ENCODE assay signal across 1 cellular context in the genomic region with DNA sequence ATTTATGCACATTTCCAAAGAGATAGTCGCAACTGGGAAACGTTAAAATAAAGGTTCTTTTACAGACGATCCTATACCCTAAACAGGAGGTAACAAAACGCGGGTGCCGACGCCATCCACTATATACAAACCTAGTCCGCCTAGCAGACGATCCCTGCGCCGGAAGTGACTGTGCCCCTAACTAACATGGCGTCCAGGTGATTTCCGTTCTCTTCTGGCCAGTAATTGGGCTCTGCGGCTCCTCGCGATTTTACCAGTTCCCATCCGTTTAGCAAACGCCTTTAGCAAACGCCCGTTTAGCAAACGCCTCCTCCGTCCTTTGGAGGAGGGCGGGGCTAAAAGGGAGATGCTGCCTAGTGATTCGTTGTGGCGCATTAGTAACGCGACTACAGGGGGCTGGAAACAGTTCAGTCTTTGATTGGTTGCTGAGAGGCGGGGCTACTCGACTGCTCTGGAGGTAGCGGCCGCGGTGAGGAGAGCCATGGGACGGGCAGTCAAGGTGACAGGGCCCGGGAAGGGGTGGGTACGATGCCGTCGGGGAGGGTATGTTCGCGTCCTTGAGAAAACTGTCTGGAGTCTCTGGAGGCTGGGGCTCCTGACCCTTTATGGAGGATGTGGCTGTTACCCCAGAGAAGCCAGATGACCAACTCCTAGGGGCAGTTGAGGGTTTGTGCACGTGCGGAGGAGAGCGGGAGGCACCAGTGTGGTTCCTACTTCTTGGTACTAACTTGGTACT.
A peak's percentile ranks its signal among the peaks of the same experiment; 100 is the strongest.
TF ChIP-seq lines count a peak whose summit lies in the region.

LYRM7 (plus strand) TSS at position 405 of the 736 bp plus-strand sequence; CDS start at position 482, 77 bp downstream.

TF ChIP-seq in K562, 482 proteins besides CTCF, POLR2A, EP300 and RAD21 (continued from another document and continues in another):
- TF ChIP-seq ETS2 (tag; IDR thresholded peaks at IDR 0.05; ENCODE audit: borderline replicate concordance, poor library complexity, severe bottlenecking) (no peak), GABPB1 (CRISPR knock-in tag; IDR thresholded peaks at IDR 0.05) (peak; percentile 98), SAP30 (IDR thresholded peaks at IDR 0.05; ENCODE audit: borderline replicate concordance, insufficient read depth, low read depth, low read length, poor library complexity, severe bottlenecking) (peak; percentile 72), POLR2B (IDR thresholded peaks at IDR 0.05; ENCODE audit: low read depth, partially characterized antibody) (peak; percentile 66), NR2C2 (CRISPR knock-in tag; IDR thresholded peaks at IDR 0.05) (0 out of 2 replicates have a peak, but pooled peaks have one; percentile 48), NR2C2 (tag; IDR thresholded peaks at IDR 0.05) (peak; percentile 92), ETV1 (tag; conservative IDR thresholded peaks at IDR 0.05; ENCODE audit: low read depth) (peak; percentile 60; the same call in 1 of the 2 replicates), HCFC1 (IDR thresholded peaks at IDR 0.05; ENCODE audit: low read depth, low read length) (peak; percentile 88), ZNF77 (CRISPR knock-in tag; IDR thresholded peaks at IDR 0.05) (no peak), HSF4 (CRISPR knock-in tag; IDR thresholded peaks at IDR 0.05; ENCODE audit: borderline replicate concordance) (no peak), ZNF318 (IDR thresholded peaks at IDR 0.05; ENCODE audit: borderline replicate concordance in 1 of 2, low read depth in 1 of 2) (no peak), KLF6 (CRISPR knock-in tag; IDR thresholded peaks at IDR 0.05; ENCODE audit: borderline replicate concordance) (0 out of 2 replicates have a peak, but pooled peaks have one; percentile 24), ZBTB7A (IDR thresholded peaks at IDR 0.05; ENCODE audit: borderline replicate concordance, control insufficient read depth, low read depth, low read length) (no peak), NFYB (IDR thresholded peaks at IDR 0.05; ENCODE audit: extremely low read depth, insufficient read length) (peak; percentile 70), RFX7 (CRISPR knock-in tag; IDR thresholded peaks at IDR 0.05) (no peak), CBFA2T2 (conservative IDR thresholded peaks at IDR 0.05) (no peak), MAFG (tag; conservative IDR thresholded peaks at IDR 0.05) (no peak), SIN3B (IDR thresholded peaks at IDR 0.05; ENCODE audit: low read depth) (peak; percentile 40), KAT7 (CRISPR knock-in tag; IDR thresholded peaks at IDR 0.05; ENCODE audit: borderline replicate concordance) (no peak), PML (IDR thresholded peaks at IDR 0.05; ENCODE audit: low read length) (peak; percentile 60; the same call in 1 of the 2 replicates), KHSRP (IDR thresholded peaks at IDR 0.05) (0 out of 2 replicates have a peak, but pooled peaks have one; percentile 37), ZBTB11 (CRISPR knock-in tag; IDR thresholded peaks at IDR 0.05) (peak in 1 of 3 experiments; percentile 61; a peak in 2 of 6 replicates), BACH1 (tag; IDR thresholded peaks at IDR 0.05) (peak; percentile 3; the same call in 1 of the 2 replicates), MYC (IDR thresholded peaks at IDR 0.05; ENCODE audit: low read depth, low read length) (no peak; the same call in 1 of the 2 replicates), MYC (CRISPR knock-in tag; IDR thresholded peaks at IDR 0.05; ENCODE audit: borderline replicate concordance, low read depth) (0 out of 2 replicates have a peak, but pooled peaks have one; percentile 13), SP1 (CRISPR knock-in tag; IDR thresholded peaks at IDR 0.05) (peak; percentile 68)
- TF ChIP-seq, protein P1, sequence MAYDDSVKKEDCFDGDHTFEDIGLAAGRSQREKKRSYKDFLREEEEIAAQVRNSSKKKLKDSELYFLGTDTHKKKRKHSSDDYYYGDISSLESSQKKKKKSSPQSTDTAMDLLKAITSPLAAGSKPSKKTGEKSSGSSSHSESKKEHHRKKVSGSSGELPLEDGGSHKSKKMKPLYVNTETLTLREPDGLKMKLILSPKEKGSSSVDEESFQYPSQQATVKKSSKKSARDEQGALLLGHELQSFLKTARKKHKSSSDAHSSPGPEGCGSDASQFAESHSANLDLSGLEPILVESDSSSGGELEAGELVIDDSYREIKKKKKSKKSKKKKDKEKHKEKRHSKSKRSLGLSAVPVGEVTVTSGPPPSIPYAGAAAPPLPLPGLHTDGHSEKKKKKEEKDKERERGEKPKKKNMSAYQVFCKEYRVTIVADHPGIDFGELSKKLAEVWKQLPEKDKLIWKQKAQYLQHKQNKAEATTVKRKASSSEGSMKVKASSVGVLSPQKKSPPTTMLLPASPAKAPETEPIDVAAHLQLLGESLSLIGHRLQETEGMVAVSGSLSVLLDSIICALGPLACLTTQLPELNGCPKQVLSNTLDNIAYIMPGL (CRISPR knock-in tag; IDR thresholded peaks at IDR 0.05): no peak
- TF ChIP-seq, protein P2, sequence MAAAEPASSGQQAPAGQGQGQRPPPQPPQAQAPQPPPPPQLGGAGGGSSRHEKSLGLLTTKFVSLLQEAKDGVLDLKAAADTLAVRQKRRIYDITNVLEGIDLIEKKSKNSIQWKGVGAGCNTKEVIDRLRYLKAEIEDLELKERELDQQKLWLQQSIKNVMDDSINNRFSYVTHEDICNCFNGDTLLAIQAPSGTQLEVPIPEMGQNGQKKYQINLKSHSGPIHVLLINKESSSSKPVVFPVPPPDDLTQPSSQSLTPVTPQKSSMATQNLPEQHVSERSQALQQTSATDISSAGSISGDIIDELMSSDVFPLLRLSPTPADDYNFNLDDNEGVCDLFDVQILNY (CRISPR knock-in tag; IDR thresholded peaks at IDR 0.05): no peak
